Comparison of ENCODE assay signal across 1 cellular context in the genomic region with DNA sequence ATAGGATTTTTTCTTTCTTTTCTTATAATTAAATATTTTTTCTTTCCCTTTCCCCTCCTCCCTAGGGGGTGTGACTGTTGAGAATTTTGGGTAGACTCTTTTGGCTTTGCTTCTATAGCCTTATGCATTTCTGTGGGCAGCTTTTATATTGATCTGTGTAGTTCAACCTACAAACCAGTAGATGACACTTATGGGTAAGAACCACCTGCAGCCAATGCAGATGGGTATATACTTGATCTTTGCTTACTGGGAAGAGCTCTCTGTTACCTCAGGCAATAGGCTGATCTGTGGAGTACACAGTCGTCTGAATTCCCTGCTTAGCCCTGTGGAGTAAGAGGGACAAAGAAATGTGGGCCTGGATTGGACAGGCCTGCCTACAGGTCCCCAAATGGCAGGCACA.
TF ChIP-seq lines count a peak whose summit lies in the region.

No MANE protein-coding gene starts in this region.

TF ChIP-seq in HepG2, 621 proteins besides CTCF, POLR2A, EP300 and RAD21:
- TF ChIP-seq STAG1 (CRISPR knock-in tag; IDR thresholded peaks at IDR 0.05) (peak; percentile 21; the same call in 1 of the 2 replicates), RARG (CRISPR knock-in tag; IDR thresholded peaks at IDR 0.05; ENCODE audit: low read depth) (no peak), ZNF841 (CRISPR knock-in tag; IDR thresholded peaks at IDR 0.05; ENCODE audit: borderline replicate concordance) (no peak)
- TF ChIP-seq, protein P1, sequence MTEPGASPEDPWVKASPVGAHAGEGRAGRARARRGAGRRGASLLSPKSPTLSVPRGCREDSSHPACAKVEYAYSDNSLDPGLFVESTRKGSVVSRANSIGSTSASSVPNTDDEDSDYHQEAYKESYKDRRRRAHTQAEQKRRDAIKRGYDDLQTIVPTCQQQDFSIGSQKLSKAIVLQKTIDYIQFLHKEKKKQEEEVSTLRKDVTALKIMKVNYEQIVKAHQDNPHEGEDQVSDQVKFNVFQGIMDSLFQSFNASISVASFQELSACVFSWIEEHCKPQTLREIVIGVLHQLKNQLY (CRISPR knock-in tag; IDR thresholded peaks at IDR 0.05): no peak
- TF ChIP-seq, protein P2, sequence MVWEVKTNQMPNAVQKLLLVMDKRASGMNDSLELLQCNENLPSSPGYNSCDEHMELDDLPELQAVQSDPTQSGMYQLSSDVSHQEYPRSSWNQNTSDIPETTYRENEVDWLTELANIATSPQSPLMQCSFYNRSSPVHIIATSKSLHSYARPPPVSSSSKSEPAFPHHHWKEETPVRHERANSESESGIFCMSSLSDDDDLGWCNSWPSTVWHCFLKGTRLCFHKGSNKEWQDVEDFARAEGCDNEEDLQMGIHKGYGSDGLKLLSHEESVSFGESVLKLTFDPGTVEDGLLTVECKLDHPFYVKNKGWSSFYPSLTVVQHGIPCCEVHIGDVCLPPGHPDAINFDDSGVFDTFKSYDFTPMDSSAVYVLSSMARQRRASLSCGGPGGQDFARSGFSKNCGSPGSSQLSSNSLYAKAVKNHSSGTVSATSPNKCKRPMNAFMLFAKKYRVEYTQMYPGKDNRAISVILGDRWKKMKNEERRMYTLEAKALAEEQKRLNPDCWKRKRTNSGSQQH (CRISPR knock-in tag; IDR thresholded peaks at IDR 0.05; ENCODE audit: low read depth): no peak
TF ChIP-seq in HepG2: peak in this region for 1.
